8 cellular contexts compared by ENCODE assay signal in genomic region chr11:58578136-58578634, GRCh38. TPM values are rescaled to one million over a fixed set of nuclear protein-coding genes. Genes with fewer than 3 reads are reported as not detected.
DNase-seq lines count a peak whose midpoint lies in the region; ATAC-seq and TF ChIP-seq lines count a peak whose summit lies in the region.

No MANE protein-coding gene starts in this region.

- peak; percentile 46 for ATAC-seq in activated CD8-positive, alpha-beta memory T cell treated with anti-CD3 and anti-CD28 coated beads, Interleukin-2, amount 10 ng/mL, durations not matched to agents 7 days and 5 days
- ATAC-seq in lung (ENCODE audit: insufficient read depth, low FRiP score) (peak; percentile 71), HG02623 (IDR thresholded peaks at IDR 0.05; ENCODE audit: unreplicated experiment) (no peak)

- H3K27me3 ChIP-seq in effector memory CD4-positive, alpha-beta T cell (replicated peaks; ENCODE audit: control insufficient read depth, insufficient read depth, low read length, poor library complexity, severe bottlenecking) = no peaks in the 10 kb centered on the region
- H3K27me3 ChIP-seq in lung (ENCODE audit: control insufficient read depth, insufficient read depth) = no peaks in the 10 kb centered on the region

- H3K4me3 Mint-ChIP-seq in activated CD8-positive, alpha-beta memory T cell treated with anti-CD3 and anti-CD28 coated beads, Interleukin-2, amount 10 ng/mL, durations not matched to agents 7 days and 5 days = peak overlapping the region; percentile 99

- H3K9me3 Mint-ChIP-seq in activated CD8-positive, alpha-beta memory T cell treated with anti-CD3 and anti-CD28 coated beads, Interleukin-2, amount 10 ng/mL, durations not matched to agents 7 days and 5 days (ENCODE audit: low read depth) = no peaks in the 10 kb centered on the region

- H3K27me3 Mint-ChIP-seq in activated CD8-positive, alpha-beta memory T cell treated with anti-CD3 and anti-CD28 coated beads, Interleukin-2, amount 10 ng/mL, durations not matched to agents 7 days and 5 days = no peaks in the 10 kb centered on the region

- CTCF ChIA-PET in activated CD8-positive, alpha-beta memory T cell treated with anti-CD3 and anti-CD28 coated beads, Interleukin-2, amount 10 ng/mL, durations not matched to agents 7 days and 5 days (lab: Charles Lee) = interaction anchor here (1.0 to 2.9 kb wide), 6 partner anchors 10 to 75 kb away, joined by 3 to 28 read pairs (median 6); no protein-coding TSS in a partner anchor

- no peaks in the 10 kb centered on the region for H3K9me3 ChIP-seq in effector memory CD4-positive, alpha-beta T cell (ENCODE audit: control insufficient read depth, low read length)
- no peaks in the 10 kb centered on the region for H3K9me3 ChIP-seq in lung (ENCODE audit: control insufficient read depth in 2 of 2, insufficient read depth in 1 of 2, low read length in 1 of 2)

- peak overlapping the region; percentile 99 for H3K27ac ChIP-seq in effector memory CD4-positive, alpha-beta T cell (ENCODE audit: insufficient read depth, low read length, poor library complexity, severe bottlenecking)
- peak overlapping the region; percentile 97 to 100 for H3K27ac ChIP-seq in lung (ENCODE audit: low read depth in 1 of 2, low read length in 1 of 2)

- peaks cover 3% of the 10 kb centered on the region for H3K36me3 ChIP-seq in effector memory CD4-positive, alpha-beta T cell (ENCODE audit: control insufficient read depth, insufficient read depth, low read length)
- no peaks in the 10 kb centered on the region for H3K36me3 ChIP-seq in lung (ENCODE audit: control insufficient read depth in 2 of 2, insufficient read depth in 2 of 2, low read length in 2 of 2)

- peaks cover 36% of the 10 kb centered on the region for H3K4me1 ChIP-seq in effector memory CD4-positive, alpha-beta T cell (ENCODE audit: control insufficient read depth, insufficient read depth, low read length, poor library complexity, severe bottlenecking)
- peaks cover 6 to 10% of the 10 kb centered on the region in 2 donors for H3K4me1 ChIP-seq in lung (ENCODE audit: control insufficient read depth in 2 of 2, insufficient read depth in 2 of 2, low read length in 2 of 2)

- H3K27ac Mint-ChIP-seq in activated CD8-positive, alpha-beta memory T cell treated with anti-CD3 and anti-CD28 coated beads, Interleukin-2, amount 10 ng/mL, durations not matched to agents 7 days and 5 days = peak overlapping the region; percentile 95

- peaks cover 48% of the 10 kb centered on the region for H3K4me1 Mint-ChIP-seq in activated CD8-positive, alpha-beta memory T cell treated with anti-CD3 and anti-CD28 coated beads, Interleukin-2, amount 10 ng/mL, durations not matched to agents 7 days and 5 days

- peak overlapping the region; percentile 72 for H3K4me3 ChIP-seq in effector memory CD4-positive, alpha-beta T cell (ENCODE audit: insufficient read depth, low read depth, low read length, poor library complexity, severe bottlenecking)
- peak overlapping the region; percentile 83 for H3K4me3 ChIP-seq in lung

- WGBS in lung, 2 donors = 0 to 1% methylated on average over 33 of the region's 33 CpGs

- no peak for TF ChIP-seq CTCF in lung (IDR thresholded peaks at IDR 0.05; ENCODE audit: control extremely low read depth, extremely low read depth)

- peak; percentile 99 for DNase-seq in DMS153 treated with DMSO at 0.1 percent for 48 hours (lab: John Stamatoyannopoulos, UW; ENCODE audit: unreplicated experiment)
- peak; percentile 99 for DNase-seq in HT1080 (ENCODE audit: low read depth)
- DNase-seq in NK-92 treated with Interleukin-12 subunit alpha and Interleukin-12 subunit beta, amount 100 ng/mL, for 24 hours (lab: John Stamatoyannopoulos, UW) = peak; percentile 88
- peak; percentile 95 for DNase-seq in activated CD8-positive, alpha-beta memory T cell treated with anti-CD3 and anti-CD28 coated beads, Interleukin-2, amount 10 ng/mL, durations not matched to agents 7 days and 5 days
- peak; percentile 88 to 92 (median 92) for DNase-seq in effector memory CD4-positive, alpha-beta T cell
- peak; percentile 94 for DNase-seq in lung (ENCODE audit: low spot score)
- peak; percentile 84 to 88 (median 86) for DNase-seq in stimulated activated CD4-positive, alpha-beta T cell treated with anti-CD3 and anti-CD28 coated beads, TNF-alpha, amount 100 ng/mL, for 24 hours (ENCODE audit: low read depth in 3 of 3)

- H3K36me3 Mint-ChIP-seq in activated CD8-positive, alpha-beta memory T cell treated with anti-CD3 and anti-CD28 coated beads, Interleukin-2, amount 10 ng/mL, durations not matched to agents 7 days and 5 days = peaks cover 31% of the 10 kb centered on the region

RNA-seq across cellular contexts. Expression of gene ZFP91, which starts 0.7 kb away (rescaled TPM):
- 37.2 and 41.3 TPM in 2 replicates for total RNA-seq in HT1080 (2014; rRNA removed; shearing (Covaris generic))
- 40.5 and 50.6 TPM in 2 replicates for polyA plus RNA-seq in HT1080 (2015; cell fraction: cytosol; rRNA removed)
- 51.0 and 53.4 TPM in 2 replicates for polyA plus RNA-seq in HT1080 (2015; cell fraction: nucleus; rRNA removed)
- total RNA-seq in activated CD8-positive, alpha-beta memory T cell treated with anti-CD3 and anti-CD28 coated beads, Interleukin-2, amount 10 ng/mL, durations not matched to agents 7 days and 5 days = 10 to 100 TPM; 54.8 to 69.7 TPM
- total RNA-seq in lung = 10 to 100 TPM; 39.1 to 47.0 TPM
- polyA plus RNA-seq in lung = 10 to 100 TPM; 11.1 to 23.4 TPM

RNA-seq across cellular contexts. Expression of gene LPXN, which starts 2.5 kb away (rescaled TPM):
- 22.3 and 24.7 TPM in 2 replicates for total RNA-seq in HT1080 (2014; rRNA removed; shearing (Covaris generic))
- polyA plus RNA-seq in HT1080 (2015; cell fraction: cytosol; rRNA removed) = 23.1 and 25.7 TPM in 2 replicates
- polyA plus RNA-seq in HT1080 (2015; cell fraction: nucleus; rRNA removed) = 19.5 and 24.6 TPM in 2 replicates
- 100 to 1,000 TPM; 141 to 225 TPM for total RNA-seq in activated CD8-positive, alpha-beta memory T cell treated with anti-CD3 and anti-CD28 coated beads, Interleukin-2, amount 10 ng/mL, durations not matched to agents 7 days and 5 days
- total RNA-seq in lung = 10 to 100 TPM in 1 of 2 donors, 1 to 10 TPM in 1; 9.3 to 31.3 TPM
- polyA plus RNA-seq in lung = 10 to 100 TPM; 20.4 to 35.0 TPM

RNA-seq across cellular contexts. Expression of gene CNTF, which starts 44.3 kb away (rescaled TPM):
- 0.70 and 1.3 TPM in 2 replicates for total RNA-seq in HT1080 (2014; rRNA removed; shearing (Covaris generic))
- 0.23 and 0.40 TPM in 2 replicates for polyA plus RNA-seq in HT1080 (2015; cell fraction: cytosol; rRNA removed)
- polyA plus RNA-seq in HT1080 (2015; cell fraction: nucleus; rRNA removed) = 2.6 and 2.8 TPM in 2 replicates
- total RNA-seq in activated CD8-positive, alpha-beta memory T cell treated with anti-CD3 and anti-CD28 coated beads, Interleukin-2, amount 10 ng/mL, durations not matched to agents 7 days and 5 days = 1 to 10 TPM; 3.4 to 3.5 TPM
- 1 to 10 TPM; 1.3 to 2.0 TPM for total RNA-seq in lung
- polyA plus RNA-seq in lung = under 1 TPM; 0.28 to 0.80 TPM
